11 cellular contexts compared by ENCODE assay signal in genomic region chr2:101204400-101205095, GRCh38. TPM values are rescaled to one million over a fixed set of nuclear protein-coding genes. Genes with fewer than 3 reads are reported as not detected.
DNase-seq lines count a peak whose midpoint lies in the region; ATAC-seq and TF ChIP-seq lines count a peak whose summit lies in the region.
"Had no signal": no experiment of that assay in that cellular context is flagged by ENCODE, and none has a peak within 500 bp of the region (broad histone marks: within the 10 kb centered on the region; RNA-seq: fewer than 3 reads in every experiment).

No MANE protein-coding gene starts in this region.

- H3K27ac Mint-ChIP-seq in activated CD8-positive, alpha-beta T cell treated with anti-CD3 and anti-CD28 coated beads, Interleukin-2, amount 10 ng/mL, durations not matched to agents 7 days and 5 days = peak overlapping the region; percentile 81
- peak overlapping the region in 1 of 2 donors; percentile 70 for H3K27ac Mint-ChIP-seq in natural killer cell
- H3K27ac Mint-ChIP-seq in activated CD4-positive, alpha-beta memory T cell treated with anti-CD3 and anti-CD28 coated beads for 36 hours = no peak overlapping the region

- H3K4me2 ChIP-seq in HCT116 (ENCODE audit: low read length) = no peak overlapping the region

- peaks cover 3 to 12% of the 10 kb centered on the region in 2 experiments; a peak in 2 of 4 replicates for H3K4me1 ChIP-seq in HCT116 (ENCODE audit: control insufficient read depth in 1 of 2, insufficient read depth in 2 of 2, low read length in 2 of 2)

- CTCF ChIA-PET in HCT116 (lab: Charles Lee) = interaction anchor here (0.7 to 2.8 kb wide), 11 partner anchors 9 to 474 kb away, joined by 3 to 31 read pairs (median 5); no protein-coding TSS in a partner anchor
- CTCF ChIA-PET in activated CD8-positive, alpha-beta T cell treated with anti-CD3 and anti-CD28 coated beads, Interleukin-2, amount 10 ng/mL, durations not matched to agents 7 days and 5 days (lab: Charles Lee) = interaction anchor here (0.5 to 5.0 kb wide), 37 partner anchors 8 to 891 kb away, joined by 3 to 58 read pairs (median 6); partner anchors contain the start of genes CNOT11 and RPL31
- CTCF ChIA-PET in activated CD4-positive, alpha-beta memory T cell treated with anti-CD3 and anti-CD28 coated beads for 36 hours (lab: Charles Lee) = interaction anchor here (0.6 to 3.4 kb wide), 16 partner anchors 9 to 1223 kb away, joined by 3 to 27 read pairs (median 4); partner anchors contain the start of genes CNOT11 and TBC1D8

- no peak overlapping the region for H3K4me3 ChIP-seq in HCT116 (replicated peaks in 1 of 2; ENCODE audit: low read depth in 1 of 2, low read length in 2 of 2)

- H3K27ac ChIP-seq in HCT116 (ENCODE audit: low read depth, low read length) = no peak overlapping the region

- no peak overlapping the region for H3K9ac ChIP-seq in HCT116 (ENCODE audit: low read length)

- no peaks in the 10 kb centered on the region for H3K9me2 ChIP-seq in HCT116 (ENCODE audit: insufficient read depth)

- no peaks in the 10 kb centered on the region for H4K20me1 ChIP-seq in HCT116 (ENCODE audit: insufficient read depth)

- no peaks in the 10 kb centered on the region for H3K9me3 ChIP-seq in HCT116 (ENCODE audit: control insufficient read depth in 1 of 2, insufficient read depth in 1 of 2, low read depth in 1 of 2, low read length in 2 of 2)

- H2AFZ ChIP-seq in HCT116 (ENCODE audit: low read depth, low read length, poor library complexity, severe bottlenecking) = peak overlapping the region; percentile 16

- H3K79me2 ChIP-seq in HCT116 (ENCODE audit: insufficient read depth, low read length) = no peaks in the 10 kb centered on the region

- POLR2A ChIA-PET in HCT116 (lab: Charles Lee) = interaction anchor here (0.8 to 1.3 kb wide), 4 partner anchors 9 to 202 kb away, joined by 3 read pairs; partner anchors contain the start of gene RPL31
- POLR2A ChIA-PET in activated CD8-positive, alpha-beta T cell treated with anti-CD3 and anti-CD28 coated beads, Interleukin-2, amount 10 ng/mL, durations not matched to agents 7 days and 5 days (lab: Charles Lee) = no interaction called here
- POLR2A ChIA-PET in activated CD4-positive, alpha-beta memory T cell treated with anti-CD3 and anti-CD28 coated beads for 36 hours (lab: Charles Lee) = interaction anchor here (0.7 to 1.3 kb wide), 3 partner anchors 13 to 202 kb away, joined by 3 to 6 read pairs (median 4); partner anchors contain the start of gene RPL31

- H3K27me3 ChIP-seq in HCT116 (ENCODE audit: insufficient read depth, low read length) = no peaks in the 10 kb centered on the region

- no peak for TF ChIP-seq POLR2A in HCT116 (IDR thresholded peaks at IDR 0.05; ENCODE audit: borderline replicate concordance, extremely low read depth, insufficient read depth, insufficient read length)

- H3K4me1 Mint-ChIP-seq in activated CD8-positive, alpha-beta T cell treated with anti-CD3 and anti-CD28 coated beads, Interleukin-2, amount 10 ng/mL, durations not matched to agents 7 days and 5 days (ENCODE audit: low read depth) = peaks cover 16% of the 10 kb centered on the region
- H3K4me1 Mint-ChIP-seq in natural killer cell = peaks cover 0 to 7% of the 10 kb centered on the region in 2 donors
- H3K4me1 Mint-ChIP-seq in activated CD4-positive, alpha-beta memory T cell treated with anti-CD3 and anti-CD28 coated beads for 36 hours (ENCODE audit: low read depth) = peaks cover 2% of the 10 kb centered on the region

- no peak for TF ChIP-seq RAD21 in HCT116 (IDR thresholded peaks at IDR 0.05; ENCODE audit: low read depth)

- peak in 1 of 3 experiments; percentile 29; a peak in 1 of 6 replicates for TF ChIP-seq CTCF in HCT116 (IDR thresholded peaks at IDR 0.05 in 2 of 3, conservative IDR thresholded peaks at IDR 0.05 in 1 of 3; ENCODE audit: borderline replicate concordance in 1 of 3, insufficient read depth in 1 of 3, low read depth in 2 of 3, low read length in 2 of 3)
- TF ChIP-seq CTCF in natural killer cell (IDR thresholded peaks at IDR 0.05) = no peak

- BruUV-seq in HCT116 (replicated peaks; lab: Mats Ljungman, UMichigan) = no TSS peak

- H3K27me3 Mint-ChIP-seq in activated CD8-positive, alpha-beta T cell treated with anti-CD3 and anti-CD28 coated beads, Interleukin-2, amount 10 ng/mL, durations not matched to agents 7 days and 5 days (ENCODE audit: low read depth) = no peaks in the 10 kb centered on the region
- no peaks in the 10 kb centered on the region for H3K27me3 Mint-ChIP-seq in natural killer cell (ENCODE audit: low read depth in 2 of 2)
- H3K27me3 Mint-ChIP-seq in activated CD4-positive, alpha-beta memory T cell treated with anti-CD3 and anti-CD28 coated beads for 36 hours = no peaks in the 10 kb centered on the region

- no peaks in the 10 kb centered on the region for H3K36me3 ChIP-seq in HCT116 (ENCODE audit: control insufficient read depth in 1 of 2, insufficient read depth in 2 of 2, low read length in 2 of 2)

- intact Hi-C loops in HCT116 (cut with micrococcal nuclease) (loop anchor here (1.0 to 10.0 kb wide), 3 partner anchors 167 to 600 kb away; no protein-coding TSS in a partner anchor), natural killer cell (cut with micrococcal nuclease) (loop anchor here (1.0 kb wide), 1 partner anchor 191 kb away; no protein-coding TSS in a partner anchor)
- intact Hi-C loops in activated CD4-positive, alpha-beta memory T cell treated with anti-CD3 and anti-CD28 coated beads for 36 hours (cut with micrococcal nuclease) = loop anchor here (1.0 to 2.0 kb wide), 3 partner anchors 52 to 192 kb away; no protein-coding TSS in a partner anchor

- no peak overlapping the region for H3K4me3 Mint-ChIP-seq in activated CD8-positive, alpha-beta T cell treated with anti-CD3 and anti-CD28 coated beads, Interleukin-2, amount 10 ng/mL, durations not matched to agents 7 days and 5 days
- peak overlapping the region; percentile 45 for H3K4me3 Mint-ChIP-seq in natural killer cell
- no peak overlapping the region for H3K4me3 Mint-ChIP-seq in activated CD4-positive, alpha-beta memory T cell treated with anti-CD3 and anti-CD28 coated beads for 36 hours

- no peaks in the 10 kb centered on the region for H3K36me3 Mint-ChIP-seq in activated CD8-positive, alpha-beta T cell treated with anti-CD3 and anti-CD28 coated beads, Interleukin-2, amount 10 ng/mL, durations not matched to agents 7 days and 5 days (ENCODE audit: low read depth)
- H3K36me3 Mint-ChIP-seq in natural killer cell = no peaks in the 10 kb centered on the region
- no peaks in the 10 kb centered on the region for H3K36me3 Mint-ChIP-seq in activated CD4-positive, alpha-beta memory T cell treated with anti-CD3 and anti-CD28 coated beads for 36 hours
- H3K36me3 Mint-ChIP-seq: CD8-positive, alpha-beta T cell had no signal

- no peaks in the 10 kb centered on the region for H3K9me3 Mint-ChIP-seq in activated CD8-positive, alpha-beta T cell treated with anti-CD3 and anti-CD28 coated beads, Interleukin-2, amount 10 ng/mL, durations not matched to agents 7 days and 5 days (ENCODE audit: insufficient read depth)
- no peaks in the 10 kb centered on the region for H3K9me3 Mint-ChIP-seq in natural killer cell
- H3K9me3 Mint-ChIP-seq in activated CD4-positive, alpha-beta memory T cell treated with anti-CD3 and anti-CD28 coated beads for 36 hours = peaks cover 3% of the 10 kb centered on the region

- ATAC-seq in HCT116 (peak; percentile 31; the same call in 1 of the 2 replicates), natural killer cell (no peak), GM18858 (IDR thresholded peaks at IDR 0.05; ENCODE audit: unreplicated experiment) (no peak)
- ATAC-seq in activated CD8-positive, alpha-beta T cell treated with anti-CD3 and anti-CD28 coated beads, Interleukin-2, amount 10 ng/mL, durations not matched to agents 7 days and 5 days = no peak

- RAD21 ChIA-PET in HCT116 (lab: Charles Lee; ENCODE audit: low non-redundant PET in 1 of 2, low total read pairs in 2 of 2, uncharacterized antibody in 2 of 2, unreplicated experiment in 2 of 2) = interaction anchor here (0.7 to 1.3 kb wide), 5 partner anchors 13 to 598 kb away, joined by 3 to 5 read pairs (median 3); no protein-coding TSS in a partner anchor

- DNase-seq in NCI-H82 (lab: John Stamatoyannopoulos, UW) = peak; percentile 40
- DNase-seq in NCI-H82 treated with DMSO at 0.1 percent for 48 hours (lab: John Stamatoyannopoulos, UW; ENCODE audit: unreplicated experiment) = no peak
- DNase-seq in HCT116 (ENCODE audit: low read depth, low spot score) = no peak
- DNase-seq in activated CD8-positive, alpha-beta T cell treated with anti-CD3 and anti-CD28 coated beads, Interleukin-2, amount 10 ng/mL, durations not matched to agents 7 days and 5 days = no peak
- no peak for DNase-seq in natural killer cell
- DNase-seq in activated CD4-positive, alpha-beta memory T cell treated with anti-CD3 and anti-CD28 coated beads for 36 hours = no peak
- no peak for DNase-seq in nucleus accumbens (lab: John Stamatoyannopoulos, UW)
- DNase-seq: activated effector memory CD4-positive, alpha-beta T cell treated with anti-CD3 and anti-CD28 coated beads, Interleukin-2, amount 50 U/mL, for 16 hours; CD8-positive, alpha-beta T cell; NCI-H1436 had no signal

RNA-seq across cellular contexts. Expression of gene CNOT11, which starts 48.1 kb away (rescaled TPM):
- total RNA-seq in HCT116 (2021; ENCODE audit: unreplicated experiment) (57.8 TPM), natural killer cell (10 to 100 TPM; 41.7 to 49.8 (median 46.0) TPM)
- polyA plus RNA-seq in HCT116 (2012) = 22.7 and 29.4 TPM in 2 replicates
- total RNA-seq in activated CD8-positive, alpha-beta T cell treated with anti-CD3 and anti-CD28 coated beads, Interleukin-2, amount 10 ng/mL, durations not matched to agents 7 days and 5 days = 10 to 100 TPM; 64.4 to 64.7 TPM
- total RNA-seq in activated CD4-positive, alpha-beta memory T cell treated with anti-CD3 and anti-CD28 coated beads for 36 hours = 10 to 100 TPM; 54.6 to 56.2 TPM

RNA-seq across cellular contexts. Expression of gene TBC1D8, which starts 53.4 kb away (rescaled TPM):
- 44.0 TPM for total RNA-seq in HCT116 (2021; ENCODE audit: unreplicated experiment)
- 38.6 and 44.2 TPM in 2 replicates for polyA plus RNA-seq in HCT116 (2012)
- under 1 TPM; 0.29 to 0.70 TPM for total RNA-seq in activated CD8-positive, alpha-beta T cell treated with anti-CD3 and anti-CD28 coated beads, Interleukin-2, amount 10 ng/mL, durations not matched to agents 7 days and 5 days
- total RNA-seq in natural killer cell = 1 to 10 TPM; 2.2 to 8.7 (median 5.1) TPM
- 1 to 10 TPM; 1.5 to 1.6 TPM for total RNA-seq in activated CD4-positive, alpha-beta memory T cell treated with anti-CD3 and anti-CD28 coated beads for 36 hours
